17 cellular contexts compared by ENCODE assay signal in the genomic region with DNA sequence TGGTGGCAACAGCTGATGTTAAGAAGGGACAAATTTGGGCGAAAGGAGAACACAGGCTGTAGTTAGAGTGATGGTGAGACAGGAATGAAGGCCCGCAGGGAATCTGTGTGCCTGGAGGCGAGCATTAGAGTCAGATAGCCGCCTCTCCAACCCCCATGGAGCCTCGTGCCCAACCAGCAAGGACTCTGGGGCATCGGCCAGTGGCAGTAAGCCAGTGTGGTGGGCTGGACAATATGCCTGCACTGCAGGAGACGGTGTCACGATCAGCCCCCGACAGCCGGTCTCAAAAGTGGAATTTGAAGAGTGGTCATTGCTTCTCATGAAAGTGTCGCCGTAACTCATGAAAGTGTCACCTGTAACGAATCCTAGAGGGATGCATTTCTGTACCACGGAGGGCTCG.
A peak's percentile ranks its signal among the peaks of the same experiment; 100 is the strongest.
DNase-seq lines count a peak whose midpoint lies in the region; ATAC-seq and TF ChIP-seq lines count a peak whose summit lies in the region.
"Had no signal": no experiment of that assay in that cellular context is flagged by ENCODE, and none has a peak within 500 bp of the region (broad histone marks: within the 10 kb centered on the region; RNA-seq: fewer than 3 reads in every experiment).

No MANE protein-coding gene starts in this region.

- TF ChIP-seq EP300 in esophagus muscularis mucosa (IDR thresholded peaks at IDR 0.05): no peak

- no peak for TF ChIP-seq CTCF in WTC11 (IDR thresholded peaks at IDR 0.05)
- TF ChIP-seq CTCF in esophagus muscularis mucosa (IDR thresholded peaks at IDR 0.05): no peak

- H3K9me3 ChIP-seq in esophagus muscularis mucosa (no peaks in the 10 kb centered on the region), neuronal stem cell (replicated peaks in 1 of 2; ENCODE audit: control insufficient read depth in 2 of 2, insufficient read depth in 1 of 2, low read depth in 1 of 2, low read length in 2 of 2) (no peaks in the 10 kb centered on the region)
- H3K9me3 ChIP-seq: BLaER1 treated with 17β-estradiol and CSF1 and Interleukin-3, amounts not matched to agents 10 nM and 100 nM had no signal

- H3K9me3 Mint-ChIP-seq in WTC11: no peaks in the 10 kb centered on the region
- H3K9me3 Mint-ChIP-seq: CD8-positive, alpha-beta T cell; HFFc6 had no signal

- no peaks in the 10 kb centered on the region for H3K27me3 Mint-ChIP-seq in WTC11 (ENCODE audit: low read depth)
- H3K27me3 Mint-ChIP-seq: B cell had no signal

- no peak overlapping the region for H4K91ac ChIP-seq in neuronal stem cell (ENCODE audit: low read depth, low read length, poor library complexity)

- CTCF ChIA-PET in WTC11 (lab: Charles Lee): no interaction called here

- no peak overlapping the region for H3K4me3 Mint-ChIP-seq in WTC11
- H3K4me3 Mint-ChIP-seq: B cell; CD8-positive, alpha-beta T cell; HFFc6 had no signal

- H3K4me3 ChIP-seq in esophagus muscularis mucosa (no peak overlapping the region), neuronal stem cell (ENCODE audit: low read length in 2 of 2) (no peak overlapping the region)
- H3K4me3 ChIP-seq: BLaER1 treated with 17β-estradiol and CSF1 and Interleukin-3, amounts not matched to agents 10 nM and 100 nM; GM12878; GM23248 had no signal

- H4K8ac ChIP-seq in neuronal stem cell (ENCODE audit: low read depth, low read length): no peak overlapping the region

- no peak overlapping the region for H2BK15ac ChIP-seq in neuronal stem cell (ENCODE audit: low read length)

- no peak overlapping the region for H2BK120ac ChIP-seq in neuronal stem cell (ENCODE audit: low read depth, low read length)

- no peak for ATAC-seq in WTC11
- ATAC-seq: CD8-positive, alpha-beta T cell; GM12878; HCT116 had no signal

- no peak overlapping the region for H3K27ac ChIP-seq in esophagus muscularis mucosa (replicated peaks in 1 of 4)
- H3K27ac ChIP-seq in neuronal stem cell (replicated peaks; ENCODE audit: low read length): no peak overlapping the region
- H3K27ac ChIP-seq: BLaER1 treated with 17β-estradiol and CSF1 and Interleukin-3, amounts not matched to agents 10 nM and 100 nM; GM23248 had no signal

- H3K23ac ChIP-seq in neuronal stem cell (ENCODE audit: low read depth, low read length, poor library complexity): no peak overlapping the region

- H3K27ac Mint-ChIP-seq in WTC11: 0 out of 2 replicates have a peak overlapping the region, but pooled peaks have one; percentile 20
- H3K27ac Mint-ChIP-seq: B cell; CD8-positive, alpha-beta T cell; HFFc6 had no signal

- no peak overlapping the region for H2AK5ac ChIP-seq in neuronal stem cell (ENCODE audit: low read depth, low read length)

- POLR2A ChIA-PET in WTC11 (lab: Charles Lee): no interaction called here

- H3K36me3 Mint-ChIP-seq in WTC11: peaks cover 41% of the 10 kb centered on the region
- H3K36me3 Mint-ChIP-seq: CD8-positive, alpha-beta T cell had no signal

- intact Hi-C loops in esophagus muscularis mucosa (cut with DNase I): no loop called here

- H3K4me2 ChIP-seq in neuronal stem cell (ENCODE audit: insufficient read depth, low read length, poor library complexity, severe bottlenecking): no peak overlapping the region
- H3K4me2 ChIP-seq: BLaER1 treated with 17β-estradiol and CSF1 and Interleukin-3, amounts not matched to agents 10 nM and 100 nM had no signal

- H2BK5ac ChIP-seq in neuronal stem cell (ENCODE audit: low read length): no peak overlapping the region

- no peak overlapping the region for H2BK12ac ChIP-seq in neuronal stem cell (ENCODE audit: low read length)

- no peak overlapping the region for H2AFZ ChIP-seq in neuronal stem cell (ENCODE audit: low read length)
- H2AFZ ChIP-seq: GM23248 had no signal

- H3K9ac ChIP-seq in neuronal stem cell (ENCODE audit: low read depth, low read length, poor library complexity): no peak overlapping the region
- H3K9ac ChIP-seq: BLaER1 treated with 17β-estradiol and CSF1 and Interleukin-3, amounts not matched to agents 10 nM and 100 nM; GM23248 had no signal

- no peak overlapping the region for H3K4ac ChIP-seq in neuronal stem cell (ENCODE audit: low read length)

- no peaks in the 10 kb centered on the region for H3K79me1 ChIP-seq in neuronal stem cell (ENCODE audit: low read depth, low read length)

- peaks cover 0 to 41% (median 27%) of the 10 kb centered on the region in 4 donors for H3K36me3 ChIP-seq in esophagus muscularis mucosa
- H3K36me3 ChIP-seq in neuronal stem cell (replicated peaks in 1 of 2; ENCODE audit: control insufficient read depth in 2 of 2, insufficient read depth in 2 of 2, low read length in 2 of 2): peaks cover 4 to 7% of the 10 kb centered on the region in 2 donors

- 98% methylated on average over 15 of the region's 15 CpGs for WGBS in esophagus muscularis mucosa
- no CpG with 5 or more reads among the region's 15 CpGs for WGBS in neuronal stem cell (ENCODE audit: extremely low coverage in 2 of 2, insufficient read length in 2 of 2, insufficient replicate concordance in 1 of 2), 2 donors

- no peaks in the 10 kb centered on the region; the same call in 1 of the 2 replicates for H3K4me1 Mint-ChIP-seq in WTC11
- H3K4me1 Mint-ChIP-seq: B cell had no signal

- no peak overlapping the region for H3K14ac ChIP-seq in neuronal stem cell (ENCODE audit: low read length)

- in situ Hi-C loops in G401 (cut with HindIII; ENCODE audit: low sequenced_read_pairs): no loop called here

- H3K27me3 ChIP-seq in esophagus muscularis mucosa (no peaks in the 10 kb centered on the region), neuronal stem cell (ENCODE audit: control insufficient read depth in 3 of 3, insufficient read depth in 3 of 3, low read depth in 1 of 3, low read length in 3 of 3) (no peaks in the 10 kb centered on the region)
- H3K27me3 ChIP-seq: BLaER1 treated with 17β-estradiol and CSF1 and Interleukin-3, amounts not matched to agents 10 nM and 100 nM had no signal

- H3K4me1 ChIP-seq in esophagus muscularis mucosa (no peaks in the 10 kb centered on the region), neuronal stem cell (ENCODE audit: control insufficient read depth in 2 of 2, insufficient read depth in 1 of 2, low read depth in 1 of 2, low read length in 2 of 2) (peaks cover 0 to 5% of the 10 kb centered on the region in 2 donors)
- H3K4me1 ChIP-seq: BLaER1 treated with 17β-estradiol and CSF1 and Interleukin-3, amounts not matched to agents 10 nM and 100 nM had no signal

- DNase-seq in G401 (ENCODE audit: low spot score) (peak; percentile 53), WTC11 (ENCODE audit: low spot score) (no peak), esophagus muscularis mucosa (ENCODE audit: extremely low spot score) (peak; percentile 88), neuronal stem cell (ENCODE audit: low spot score) (no peak), NCI-H2029 treated with DMSO at 0.1 percent for 48 hours (lab: John Stamatoyannopoulos, UW) (no peak), iPS-NIHi11 (ENCODE audit: low spot score) (no peak), NCI-H446 (lab: John Stamatoyannopoulos, UW) (no peak)
- DNase-seq: Calu3; CD8-positive, alpha-beta T cell; DMS79 treated with DMSO at 0.1 percent for 48 hours; GM23248; HFFc6; IMR-90 had no signal

- H3K18ac ChIP-seq in neuronal stem cell (ENCODE audit: low read length): peak overlapping the region; percentile 15

- TF ChIP-seq POLR2A in esophagus muscularis mucosa (IDR thresholded peaks at IDR 0.05; ENCODE audit: low read depth): no peak

TF ChIP-seq in WTC11, 78 proteins besides CTCF, POLR2A, EP300 and RAD21 (continues in another document):
- no peak for TF ChIP-seq FOXK1 (CRISPR knock-in tag; IDR thresholded peaks at IDR 0.05)
- TF ChIP-seq NFATC4 (CRISPR knock-in tag; IDR thresholded peaks at IDR 0.05): no peak
- TF ChIP-seq, protein P1, sequence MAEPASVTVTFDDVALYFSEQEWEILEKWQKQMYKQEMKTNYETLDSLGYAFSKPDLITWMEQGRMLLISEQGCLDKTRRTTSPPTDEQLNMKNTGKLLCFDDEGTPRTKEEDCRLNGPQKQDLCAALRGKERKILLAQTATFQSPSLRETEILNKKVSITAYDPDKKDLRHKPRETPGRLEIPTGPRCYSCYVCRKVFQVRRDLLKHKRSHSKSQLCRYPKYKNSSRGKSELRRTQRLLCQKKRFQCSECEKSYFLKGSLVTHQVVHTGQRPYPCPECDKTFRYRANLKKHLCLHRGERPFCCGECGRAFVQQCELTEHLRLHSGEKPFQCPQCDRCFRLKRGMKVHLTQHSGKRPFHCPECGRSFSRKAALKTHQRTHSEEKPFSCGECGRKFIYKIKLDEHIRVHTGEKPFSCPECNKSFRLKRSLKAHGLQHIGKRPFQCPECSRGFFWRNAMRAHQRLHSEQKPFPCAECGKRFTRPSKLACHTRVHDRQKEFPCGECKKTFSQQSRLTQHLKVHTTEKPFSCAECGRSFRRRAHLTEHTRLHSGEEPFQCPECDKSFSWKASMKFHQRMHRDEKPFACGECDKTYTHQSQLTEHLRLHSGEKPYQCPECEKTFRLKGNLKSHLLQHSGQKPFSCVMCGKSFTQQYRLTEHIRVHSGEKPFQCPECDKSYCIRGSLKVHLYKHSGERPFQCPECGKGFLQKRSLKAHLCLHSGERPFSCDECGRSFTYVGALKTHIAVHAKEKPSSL (CRISPR knock-in tag; conservative IDR thresholded peaks at IDR 0.05): no peak
- no peak for TF ChIP-seq SMAD4 (CRISPR knock-in tag; IDR thresholded peaks at IDR 0.05)
- TF ChIP-seq NR2C2 (CRISPR knock-in tag; IDR thresholded peaks at IDR 0.05): no peak
- TF ChIP-seq SP1 (CRISPR knock-in tag; conservative IDR thresholded peaks at IDR 0.05): no peak
- TF ChIP-seq ZNF232 (CRISPR knock-in tag; IDR thresholded peaks at IDR 0.05): no peak
- TF ChIP-seq ELF4 (CRISPR knock-in tag; IDR thresholded peaks at IDR 0.05; ENCODE audit: low read depth): no peak
- TF ChIP-seq, protein P2, sequence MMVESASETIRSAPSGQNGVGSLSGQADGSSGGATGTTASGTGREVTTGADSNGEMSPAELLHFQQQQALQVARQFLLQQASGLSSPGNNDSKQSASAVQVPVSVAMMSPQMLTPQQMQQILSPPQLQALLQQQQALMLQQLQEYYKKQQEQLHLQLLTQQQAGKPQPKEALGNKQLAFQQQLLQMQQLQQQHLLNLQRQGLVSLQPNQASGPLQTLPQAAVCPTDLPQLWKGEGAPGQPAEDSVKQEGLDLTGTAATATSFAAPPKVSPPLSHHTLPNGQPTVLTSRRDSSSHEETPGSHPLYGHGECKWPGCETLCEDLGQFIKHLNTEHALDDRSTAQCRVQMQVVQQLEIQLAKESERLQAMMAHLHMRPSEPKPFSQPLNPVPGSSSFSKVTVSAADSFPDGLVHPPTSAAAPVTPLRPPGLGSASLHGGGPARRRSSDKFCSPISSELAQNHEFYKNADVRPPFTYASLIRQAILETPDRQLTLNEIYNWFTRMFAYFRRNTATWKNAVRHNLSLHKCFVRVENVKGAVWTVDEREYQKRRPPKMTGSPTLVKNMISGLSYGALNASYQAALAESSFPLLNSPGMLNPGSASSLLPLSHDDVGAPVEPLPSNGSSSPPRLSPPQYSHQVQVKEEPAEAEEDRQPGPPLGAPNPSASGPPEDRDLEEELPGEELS (CRISPR knock-in tag; IDR thresholded peaks at IDR 0.05): no peak

Comparison
In these comparisons a context has a peak if more than half of its experiments do, and no peak if none do; other contexts are left out.
1. DNase-seq: peak in G401 (single experiment) and esophagus muscularis mucosa (single experiment); none in WTC11 (single experiment), neuronal stem cell (single experiment), NCI-H2029 treated with DMSO at 0.1 percent for 48 hours (single experiment), iPS-NIHi11 (single experiment) and NCI-H446 (0 of 2).